ENCODE assay signal across 1 cellular context in genomic region chr1:114723457-114723856, GRCh38.
TF ChIP-seq lines count a peak whose summit lies in the region.

No MANE protein-coding gene starts in this region.

TF ChIP-seq in WTC11, 78 proteins besides CTCF, POLR2A, EP300 and RAD21 (continued from another document):
- TF ChIP-seq ARID4B (CRISPR knock-in tag; IDR thresholded peaks at IDR 0.05; ENCODE audit: borderline replicate concordance) = no peak
- no peak for TF ChIP-seq MYBL2 (CRISPR knock-in tag; IDR thresholded peaks at IDR 0.05)
- TF ChIP-seq OVOL2 (CRISPR knock-in tag; IDR thresholded peaks at IDR 0.05; ENCODE audit: borderline replicate concordance) = no peak
- TF ChIP-seq NR1H2 (CRISPR knock-in tag; IDR thresholded peaks at IDR 0.05) = no peak
- no peak for TF ChIP-seq ELF4 (CRISPR knock-in tag; IDR thresholded peaks at IDR 0.05; ENCODE audit: low read depth)
- TF ChIP-seq, protein P1, sequence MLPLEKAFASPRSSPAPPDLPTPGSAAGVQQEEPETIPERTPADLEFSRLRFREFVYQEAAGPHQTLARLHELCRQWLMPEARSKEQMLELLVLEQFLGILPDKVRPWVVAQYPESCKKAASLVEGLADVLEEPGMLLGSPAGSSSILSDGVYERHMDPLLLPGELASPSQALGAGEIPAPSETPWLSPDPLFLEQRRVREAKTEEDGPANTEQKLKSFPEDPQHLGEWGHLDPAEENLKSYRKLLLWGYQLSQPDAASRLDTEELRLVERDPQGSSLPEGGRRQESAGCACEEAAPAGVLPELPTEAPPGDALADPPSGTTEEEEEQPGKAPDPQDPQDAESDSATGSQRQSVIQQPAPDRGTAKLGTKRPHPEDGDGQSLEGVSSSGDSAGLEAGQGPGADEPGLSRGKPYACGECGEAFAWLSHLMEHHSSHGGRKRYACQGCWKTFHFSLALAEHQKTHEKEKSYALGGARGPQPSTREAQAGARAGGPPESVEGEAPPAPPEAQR (CRISPR knock-in tag; IDR thresholded peaks at IDR 0.05) = no peak
TF ChIP-seq in WTC11: peak in this region for 0.
